10 cellular contexts compared by ENCODE assay signal in genomic region chr1:94866178-94866822, GRCh38. TPM values are rescaled to one million over a fixed set of nuclear protein-coding genes. Genes with fewer than 3 reads are reported as not detected.
DNase-seq lines count a peak whose midpoint lies in the region; ATAC-seq and TF ChIP-seq lines count a peak whose summit lies in the region.
"Had no signal": no experiment of that assay in that cellular context is flagged by ENCODE, and none has a peak within 500 bp of the region (broad histone marks: within the 10 kb centered on the region; RNA-seq: fewer than 3 reads in every experiment).

No MANE protein-coding gene starts in this region.

- DNase-seq in left ventricle myocardium inferior (no peak), left ventricle myocardium superior (no peak), dedifferentiated amniotic fluid mesenchymal stem cell (ENCODE audit: extremely low spot score) (peak; percentile 36), neural progenitor cell (ENCODE audit: low spot score) (no peak), aorta (no peak)
- DNase-seq: CD4-positive, CD25-positive, alpha-beta regulatory T cell; NCI-H226 had no signal

- no peak overlapping the region for H3K9ac ChIP-seq in neural progenitor cell

- H3K4me1 ChIP-seq in left ventricle myocardium inferior (peaks cover 43% of the 10 kb centered on the region), neural progenitor cell (peaks cover 49% of the 10 kb centered on the region), aorta (ENCODE audit: control insufficient read depth in 1 of 2, insufficient read depth in 2 of 2, low read length in 2 of 2) (peaks cover 7 to 8% of the 10 kb centered on the region in 2 donors)

- no peak overlapping the region for H3K4me3 Mint-ChIP-seq in neural progenitor cell
- H3K4me3 Mint-ChIP-seq: CD4-positive, CD25-positive, alpha-beta regulatory T cell had no signal

- H3K4me2 ChIP-seq in neural progenitor cell, result peak overlapping the region; percentile 1

- H3K36me3 ChIP-seq in left ventricle myocardium inferior (no peaks in the 10 kb centered on the region), neural progenitor cell (no peaks in the 10 kb centered on the region), aorta (ENCODE audit: control insufficient read depth in 1 of 2, insufficient read depth in 2 of 2, low read length in 1 of 2) (no peaks in the 10 kb centered on the region)

- H3K4me1 Mint-ChIP-seq in neural progenitor cell, result peaks cover 48% of the 10 kb centered on the region
- H3K4me1 Mint-ChIP-seq: CD4-positive, CD25-positive, alpha-beta regulatory T cell had no signal

- no peaks in the 10 kb centered on the region for H3K9me3 ChIP-seq in left ventricle myocardium inferior (replicated peaks)
- H3K9me3 ChIP-seq in neural progenitor cell (ENCODE audit: low read depth), result no peaks in the 10 kb centered on the region
- no peaks in the 10 kb centered on the region for H3K9me3 ChIP-seq in aorta (ENCODE audit: control insufficient read depth, low read length)

- peak overlapping the region; percentile 99 for H3K27ac Mint-ChIP-seq in neural progenitor cell
- H3K27ac Mint-ChIP-seq: CD4-positive, CD25-positive, alpha-beta regulatory T cell had no signal

- H3F3A ChIP-seq in neural progenitor cell (ENCODE audit: low read depth), result peaks cover 12% of the 10 kb centered on the region

- no peak overlapping the region for H2AFZ ChIP-seq in neural progenitor cell (replicated peaks)

- no peaks in the 10 kb centered on the region for H3K9me3 Mint-ChIP-seq in neural progenitor cell
- H3K9me3 Mint-ChIP-seq: CD4-positive, CD25-positive, alpha-beta regulatory T cell had no signal

- no peaks in the 10 kb centered on the region for H4K20me1 ChIP-seq in neural progenitor cell (ENCODE audit: low read depth)

- H3K36me3 Mint-ChIP-seq in neural progenitor cell, result no peaks in the 10 kb centered on the region
- H3K36me3 Mint-ChIP-seq: CD4-positive, CD25-positive, alpha-beta regulatory T cell had no signal

- no peaks in the 10 kb centered on the region for H3K27me3 Mint-ChIP-seq in neural progenitor cell (ENCODE audit: insufficient read depth, low read depth)

- H3K4me3 ChIP-seq in left ventricle myocardium inferior, result no peak overlapping the region
- no peak overlapping the region for H3K4me3 ChIP-seq in neural progenitor cell
- no peak overlapping the region for H3K4me3 ChIP-seq in aorta (ENCODE audit: low read length in 2 of 2)

- intact Hi-C loops in left ventricle myocardium inferior (cut with micrococcal nuclease) (loop anchor here (10.0 kb wide), 1 partner anchor 49 kb away; no protein-coding TSS in a partner anchor), left ventricle myocardium superior (cut with micrococcal nuclease) (no loop called here), aorta (cut with DNase I) (loop anchor here in 1 of 2 donors (5.0 kb wide), 1 partner anchor 61 kb away; the partner anchor contains the start of gene CNN3)

- TF ChIP-seq CTCF in left ventricle myocardium inferior (IDR thresholded peaks at IDR 0.05; ENCODE audit: borderline replicate concordance) (no peak), neural progenitor cell (IDR thresholded peaks at IDR 0.05) (no peak)

- no peaks in the 10 kb centered on the region for H3K27me3 ChIP-seq in left ventricle myocardium inferior (ENCODE audit: low read depth)
- H3K27me3 ChIP-seq in neural progenitor cell, result no peaks in the 10 kb centered on the region
- H3K27me3 ChIP-seq in aorta (ENCODE audit: control insufficient read depth in 1 of 2, insufficient read depth in 2 of 2, low read length in 1 of 2), result no peaks in the 10 kb centered on the region

- no peaks in the 10 kb centered on the region for H3K79me2 ChIP-seq in neural progenitor cell (ENCODE audit: low read depth)

- ATAC-seq in left ventricle myocardium superior (no peak), aorta (ENCODE audit: low FRiP score) (no peak), GM18517 (IDR thresholded peaks at IDR 0.05; ENCODE audit: unreplicated experiment) (no peak), GM21825 (IDR thresholded peaks at IDR 0.05; ENCODE audit: unreplicated experiment) (no peak), GM21619 (IDR thresholded peaks at IDR 0.05; ENCODE audit: unreplicated experiment) (no peak)

- H3K27ac ChIP-seq in left ventricle myocardium inferior (replicated peaks) (peak overlapping the region; percentile 82), neural progenitor cell (peak overlapping the region; percentile 8), aorta (ENCODE audit: low read depth in 1 of 2, low read length in 2 of 2) (peak overlapping the region; percentile 66 to 98)

- WGBS in aorta, 2 donors, result 53% methylated on average over 4 of the region's 4 CpGs

RNA-seq across cellular contexts. Expression of gene SLC44A3, which starts 46.1 kb away (rescaled TPM):
- total RNA-seq in left ventricle myocardium inferior (5.9 TPM), left ventricle myocardium superior (3.0 TPM), neural progenitor cell (ENCODE audit: low replicate concordance) (0.25 and 1.7 TPM in 2 replicates), aorta (1 to 10 TPM; 3.3 to 7.2 TPM)
- polyA plus RNA-seq in aorta, result 1 to 10 TPM; 2.3 to 5.3 TPM
- total RNA-seq: CD4-positive, CD25-positive, alpha-beta regulatory T cell had no signal
- polyA plus RNA-seq: CD4-positive, CD25-positive, alpha-beta regulatory T cell had no signal

Comparison
In these comparisons a context has a peak if more than half of its experiments do, and no peak if none do; other contexts are left out.
1. H3K27ac ChIP-seq: peak in every context shown above with its lines; median percentile 82 in left ventricle myocardium inferior; 82 in aorta; 8 in neural progenitor cell.